In the genomic region with DNA sequence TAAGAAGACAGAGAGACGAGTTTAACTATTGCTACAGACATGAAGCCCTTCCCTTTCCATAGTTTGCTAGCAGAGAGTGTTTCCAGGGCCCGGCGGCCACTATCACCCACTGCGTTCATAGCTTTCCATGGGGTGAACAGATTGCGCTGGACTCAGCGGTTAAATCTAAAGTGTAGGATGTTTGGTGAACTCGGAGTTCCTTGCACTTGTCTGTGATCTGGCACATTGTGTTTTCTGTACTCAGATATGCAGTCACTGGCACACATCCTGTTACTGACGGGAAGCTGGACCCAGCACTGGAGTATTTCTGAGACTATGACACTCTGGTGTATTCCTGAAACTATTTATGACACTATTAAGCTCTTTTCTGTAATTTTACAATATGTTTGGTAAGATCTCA, we compare ENCODE assay signal across 11 cellular contexts. TPM values are rescaled to one million over a fixed set of nuclear protein-coding genes. Genes with fewer than 3 reads are reported as not detected.
A peak's percentile ranks its signal among the peaks of the same experiment; 100 is the strongest.
DNase-seq lines count a peak whose midpoint lies in the region; ATAC-seq and TF ChIP-seq lines count a peak whose summit lies in the region.
"Had no signal": no experiment of that assay in that cellular context is flagged by ENCODE, and none has a peak within 500 bp of the region (broad histone marks: within the 10 kb centered on the region; RNA-seq: fewer than 3 reads in every experiment).

No MANE protein-coding gene starts in this region.

- H3K9me3 ChIP-seq in KOPT-K1 (ENCODE audit: insufficient read depth, low read length, poor library complexity, severe bottlenecking) (no peaks in the 10 kb centered on the region), left ventricle myocardium inferior (replicated peaks) (no peaks in the 10 kb centered on the region), skeletal muscle satellite cell (replicated peaks; ENCODE audit: low read length) (no peaks in the 10 kb centered on the region), mammary epithelial cell (replicated peaks; ENCODE audit: insufficient read depth, low read length) (no peaks in the 10 kb centered on the region)
- H3K9me3 ChIP-seq: SK-N-SH had no signal

- H3K36me3 Mint-ChIP-seq in activated naive CD8-positive, alpha-beta T cell treated with anti-CD3 and anti-CD28 coated beads, Interleukin-2, amount 50 U/mL, for 24 hours (ENCODE audit: low read depth), result peaks cover 35% of the 10 kb centered on the region

- H3K36me3 ChIP-seq in KOPT-K1 (ENCODE audit: insufficient read depth, low read length) (peaks cover 78% of the 10 kb centered on the region), left ventricle myocardium inferior (no peaks in the 10 kb centered on the region), skeletal muscle satellite cell (ENCODE audit: insufficient read depth, low read length) (peaks cover 5% of the 10 kb centered on the region), mammary epithelial cell (ENCODE audit: insufficient read depth, low read length) (no peaks in the 10 kb centered on the region)

- 71% methylated on average over 8 of the region's 8 CpGs for WGBS in mammary epithelial cell (ENCODE audit: low coverage, missing lambda C conversion rate)

- BruUV-seq in mammary epithelial cell (replicated peaks; lab: Mats Ljungman, UMichigan), result no TSS peak

- no peaks in the 10 kb centered on the region for H4K20me1 ChIP-seq in mammary epithelial cell (ENCODE audit: insufficient read depth, low read length)

- dilution Hi-C loops in mammary epithelial cell (cut with HindIII; ENCODE audit: low sequenced_read_pairs), result no loop called here

- H3K4me2 ChIP-seq in skeletal muscle satellite cell (ENCODE audit: low read length) (peak overlapping the region; percentile 28), mammary epithelial cell (ENCODE audit: insufficient read depth, low read depth, low read length) (no peak overlapping the region)
- H3K4me2 ChIP-seq: SK-N-SH had no signal

- peak overlapping the region; percentile 94 for H3K27ac ChIP-seq in KOPT-K1 (ENCODE audit: low read depth, low read length, poor library complexity, severe bottlenecking)
- H3K27ac ChIP-seq in left ventricle myocardium inferior (replicated peaks), result peak overlapping the region; percentile 91
- H3K27ac ChIP-seq in mammary epithelial cell (ENCODE audit: insufficient read depth, low read depth, low read length), result no peak overlapping the region

- H3K4me3 ChIP-seq in left ventricle myocardium inferior (peak overlapping the region; percentile 14), skeletal muscle satellite cell (ENCODE audit: low read length) (no peak overlapping the region), mammary epithelial cell (replicated peaks in 1 of 3; ENCODE audit: insufficient read depth in 1 of 3, low read depth in 2 of 3, low read length in 3 of 3) (no peak overlapping the region)

- peak overlapping the region; percentile 70 for H3K27ac Mint-ChIP-seq in activated naive CD8-positive, alpha-beta T cell treated with anti-CD3 and anti-CD28 coated beads, Interleukin-2, amount 50 U/mL, for 24 hours

- CTCF ChIA-PET in mammary epithelial cell (lab: Charles Lee; ENCODE audit: low non-redundant PET), result no interaction called here

- no peaks in the 10 kb centered on the region for H3K27me3 ChIP-seq in left ventricle myocardium inferior (ENCODE audit: low read depth)
- H3K27me3 ChIP-seq in skeletal muscle satellite cell (ENCODE audit: control insufficient read depth, insufficient read depth, low read length), result no peaks in the 10 kb centered on the region
- H3K27me3 ChIP-seq in mammary epithelial cell (ENCODE audit: insufficient read depth, low read length), result no peaks in the 10 kb centered on the region

- DNase-seq in activated naive CD8-positive, alpha-beta T cell treated with anti-CD3 and anti-CD28 coated beads, Interleukin-2, amount 50 U/mL, for 24 hours, result no peak
- DNase-seq in left ventricle myocardium inferior, result peak; percentile 61
- DNase-seq in mammary epithelial cell, result no peak
- DNase-seq in NAMALWA (ENCODE audit: low spot score), result no peak
- DNase-seq: activated CD8-positive, alpha-beta memory T cell treated with anti-CD3 and anti-CD28 coated beads, Interleukin-2, amount 50 U/mL, for 4 hours; NCI-H2227 treated with DMSO at 0.1 percent for 48 hours; SK-N-SH; stimulated activated CD4-positive, alpha-beta T cell treated with anti-CD3 and anti-CD28 coated beads, Interleukin-12 subunit alpha, Interleukin-12 subunit beta, amount 100 ng/mL, for 4 hours had no signal

- H3K4me1 ChIP-seq in left ventricle myocardium inferior, result peaks cover 99% of the 10 kb centered on the region
- peaks cover 52% of the 10 kb centered on the region for H3K4me1 ChIP-seq in skeletal muscle satellite cell (ENCODE audit: control insufficient read depth, insufficient read depth, low read length)
- H3K4me1 ChIP-seq in mammary epithelial cell (ENCODE audit: insufficient read depth, low read length), result peaks cover 34% of the 10 kb centered on the region

- peaks cover 96% of the 10 kb centered on the region for H3K4me1 Mint-ChIP-seq in activated naive CD8-positive, alpha-beta T cell treated with anti-CD3 and anti-CD28 coated beads, Interleukin-2, amount 50 U/mL, for 24 hours

- intact Hi-C loops in left ventricle myocardium inferior (cut with micrococcal nuclease) (no loop called here), mammary epithelial cell (cut with micrococcal nuclease) (no loop called here)

- H3K27me3 Mint-ChIP-seq in activated naive CD8-positive, alpha-beta T cell treated with anti-CD3 and anti-CD28 coated beads, Interleukin-2, amount 50 U/mL, for 24 hours, result no peaks in the 10 kb centered on the region

- peak overlapping the region; percentile 14 for H3K4me3 Mint-ChIP-seq in activated naive CD8-positive, alpha-beta T cell treated with anti-CD3 and anti-CD28 coated beads, Interleukin-2, amount 50 U/mL, for 24 hours

- TF ChIP-seq CTCF in left ventricle myocardium inferior (IDR thresholded peaks at IDR 0.05; ENCODE audit: borderline replicate concordance), result no peak
- TF ChIP-seq CTCF in mammary epithelial cell (conservative IDR thresholded peaks at IDR 0.05 in 1 of 2, IDR thresholded peaks at IDR 0.05 in 1 of 2; ENCODE audit: extremely low read depth in 1 of 2, insufficient read depth in 1 of 2, low read depth in 1 of 2, low read length in 2 of 2), result no peak

- H2AFZ ChIP-seq in mammary epithelial cell (ENCODE audit: low read depth, low read length), result no peak overlapping the region

- H3K79me2 ChIP-seq in mammary epithelial cell (ENCODE audit: insufficient read depth, low read length), result peaks cover 90% of the 10 kb centered on the region

- ATAC-seq in activated naive CD8-positive, alpha-beta T cell treated with anti-CD3 and anti-CD28 coated beads, Interleukin-2, amount 50 U/mL, for 24 hours, result no peak
- ATAC-seq in GM21447 (IDR thresholded peaks at IDR 0.05; ENCODE audit: unreplicated experiment), result no peak

- in situ Hi-C loops in mammary epithelial cell (cut with MboI; ENCODE audit: low sequenced_read_pairs in 2 of 2), result no loop called here

- H3K9ac ChIP-seq in skeletal muscle satellite cell (ENCODE audit: low read depth, low read length) (no peak overlapping the region), mammary epithelial cell (ENCODE audit: insufficient read depth, low read length) (no peak overlapping the region)
- H3K9ac ChIP-seq: SK-N-SH had no signal

- peaks cover 6% of the 10 kb centered on the region for H3K9me3 Mint-ChIP-seq in activated naive CD8-positive, alpha-beta T cell treated with anti-CD3 and anti-CD28 coated beads, Interleukin-2, amount 50 U/mL, for 24 hours

RNA-seq across cellular contexts. Expression of a gene that starts 13.9 kb away (rescaled TPM):
- total RNA-seq in left ventricle myocardium inferior (306 TPM), mammary epithelial cell (10 to 100 TPM; 27.0 to 66.4 TPM)
- 189 and 310 TPM in 2 replicates for total RNA-seq in skeletal muscle satellite cell (2012; rRNA removed)
- polyA plus RNA-seq in mammary epithelial cell, result 91.6 TPM
- polyA minus RNA-seq in mammary epithelial cell, result 122 TPM

RNA-seq across cellular contexts. Expression of a gene that starts 46.8 kb away (rescaled TPM):
- total RNA-seq in left ventricle myocardium inferior (0.63 TPM), mammary epithelial cell (1 to 10 TPM; 2.2 to 7.2 TPM)
- total RNA-seq in skeletal muscle satellite cell (2012; rRNA removed), result 9.4 and 11.2 TPM in 2 replicates
- 0.11 TPM for polyA plus RNA-seq in mammary epithelial cell
- polyA minus RNA-seq in mammary epithelial cell, result not detected
